Comparison of ENCODE assay signal across 1 cellular context in the genomic region with DNA sequence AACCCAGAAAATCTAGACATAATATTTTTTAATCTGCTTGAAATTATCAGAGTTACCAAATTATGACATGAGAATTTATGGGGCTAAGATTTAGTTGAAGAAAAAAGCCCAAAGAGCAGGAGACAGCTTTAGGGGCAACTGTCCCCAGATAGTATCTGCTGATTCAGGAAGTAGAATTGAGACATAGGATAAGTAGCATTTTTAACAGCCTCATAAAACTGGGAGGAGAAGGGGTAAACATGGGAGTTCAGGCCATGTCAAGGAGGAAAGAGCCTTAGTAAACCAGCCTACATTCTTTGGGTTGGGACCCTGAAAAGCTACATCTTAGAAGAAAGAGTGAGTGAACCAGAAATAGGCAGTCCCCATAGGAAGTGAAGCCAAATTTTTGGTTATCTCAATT.
TF ChIP-seq lines count a peak whose summit lies in the region.

No MANE protein-coding gene starts in this region.

TF ChIP-seq in GM23338, 12 proteins besides CTCF, POLR2A, EP300 and RAD21 (continued from another document):
- TF ChIP-seq, protein P1, sequence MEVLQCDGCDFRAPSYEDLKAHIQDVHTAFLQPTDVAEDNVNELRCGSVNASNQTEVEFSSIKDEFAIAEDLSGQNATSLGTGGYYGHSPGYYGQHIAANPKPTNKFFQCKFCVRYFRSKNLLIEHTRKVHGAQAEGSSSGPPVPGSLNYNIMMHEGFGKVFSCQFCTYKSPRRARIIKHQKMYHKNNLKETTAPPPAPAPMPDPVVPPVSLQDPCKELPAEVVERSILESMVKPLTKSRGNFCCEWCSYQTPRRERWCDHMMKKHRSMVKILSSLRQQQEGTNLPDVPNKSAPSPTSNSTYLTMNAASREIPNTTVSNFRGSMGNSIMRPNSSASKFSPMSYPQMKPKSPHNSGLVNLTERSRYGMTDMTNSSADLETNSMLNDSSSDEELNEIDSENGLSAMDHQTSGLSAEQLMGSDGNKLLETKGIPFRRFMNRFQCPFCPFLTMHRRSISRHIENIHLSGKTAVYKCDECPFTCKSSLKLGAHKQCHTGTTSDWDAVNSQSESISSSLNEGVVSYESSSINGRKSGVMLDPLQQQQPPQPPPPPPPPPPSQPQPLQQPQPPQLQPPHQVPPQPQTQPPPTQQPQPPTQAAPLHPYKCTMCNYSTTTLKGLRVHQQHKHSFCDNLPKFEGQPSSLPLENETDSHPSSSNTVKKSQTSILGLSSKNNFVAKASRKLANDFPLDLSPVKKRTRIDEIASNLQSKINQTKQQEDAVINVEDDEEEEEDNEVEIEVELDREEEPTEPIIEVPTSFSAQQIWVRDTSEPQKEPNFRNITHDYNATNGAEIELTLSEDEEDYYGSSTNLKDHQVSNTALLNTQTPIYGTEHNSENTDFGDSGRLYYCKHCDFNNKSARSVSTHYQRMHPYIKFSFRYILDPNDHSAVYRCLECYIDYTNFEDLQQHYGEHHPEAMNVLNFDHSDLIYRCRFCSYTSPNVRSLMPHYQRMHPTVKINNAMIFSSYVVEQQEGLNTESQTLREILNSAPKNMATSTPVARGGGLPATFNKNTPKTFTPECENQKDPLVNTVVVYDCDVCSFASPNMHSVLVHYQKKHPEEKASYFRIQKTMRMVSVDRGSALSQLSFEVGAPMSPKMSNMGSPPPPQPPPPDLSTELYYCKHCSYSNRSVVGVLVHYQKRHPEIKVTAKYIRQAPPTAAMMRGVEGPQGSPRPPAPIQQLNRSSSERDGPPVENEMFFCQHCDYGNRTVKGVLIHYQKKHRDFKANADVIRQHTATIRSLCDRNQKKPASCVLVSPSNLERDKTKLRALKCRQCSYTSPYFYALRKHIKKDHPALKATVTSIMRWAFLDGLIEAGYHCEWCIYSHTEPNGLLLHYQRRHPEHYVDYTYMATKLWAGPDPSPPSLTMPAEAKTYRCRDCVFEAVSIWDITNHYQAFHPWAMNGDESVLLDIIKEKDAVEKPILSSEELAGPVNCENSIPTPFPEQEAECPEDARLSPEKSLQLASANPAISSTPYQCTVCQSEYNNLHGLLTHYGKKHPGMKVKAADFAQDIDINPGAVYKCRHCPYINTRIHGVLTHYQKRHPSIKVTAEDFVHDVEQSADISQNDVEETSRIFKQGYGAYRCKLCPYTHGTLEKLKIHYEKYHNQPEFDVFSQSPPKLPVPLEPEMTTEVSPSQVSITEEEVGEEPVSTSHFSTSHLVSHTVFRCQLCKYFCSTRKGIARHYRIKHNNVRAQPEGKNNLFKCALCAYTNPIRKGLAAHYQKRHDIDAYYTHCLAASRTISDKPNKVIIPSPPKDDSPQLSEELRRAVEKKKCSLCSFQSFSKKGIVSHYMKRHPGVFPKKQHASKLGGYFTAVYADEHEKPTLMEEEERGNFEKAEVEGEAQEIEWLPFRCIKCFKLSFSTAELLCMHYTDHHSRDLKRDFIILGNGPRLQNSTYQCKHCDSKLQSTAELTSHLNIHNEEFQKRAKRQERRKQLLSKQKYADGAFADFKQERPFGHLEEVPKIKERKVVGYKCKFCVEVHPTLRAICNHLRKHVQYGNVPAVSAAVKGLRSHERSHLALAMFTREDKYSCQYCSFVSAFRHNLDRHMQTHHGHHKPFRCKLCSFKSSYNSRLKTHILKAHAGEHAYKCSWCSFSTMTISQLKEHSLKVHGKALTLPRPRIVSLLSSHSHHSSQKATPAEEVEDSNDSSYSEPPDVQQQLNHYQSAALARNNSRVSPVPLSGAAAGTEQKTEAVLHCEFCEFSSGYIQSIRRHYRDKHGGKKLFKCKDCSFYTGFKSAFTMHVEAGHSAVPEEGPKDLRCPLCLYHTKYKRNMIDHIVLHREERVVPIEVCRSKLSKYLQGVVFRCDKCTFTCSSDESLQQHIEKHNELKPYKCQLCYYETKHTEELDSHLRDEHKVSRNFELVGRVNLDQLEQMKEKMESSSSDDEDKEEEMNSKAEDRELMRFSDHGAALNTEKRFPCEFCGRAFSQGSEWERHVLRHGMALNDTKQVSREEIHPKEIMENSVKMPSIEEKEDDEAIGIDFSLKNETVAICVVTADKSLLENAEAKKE (CRISPR knock-in tag; IDR thresholded peaks at IDR 0.05): no peak
- TF ChIP-seq ZNF114 (CRISPR knock-in tag; IDR thresholded peaks at IDR 0.05): no peak
